7 cellular contexts compared by ENCODE assay signal in the genomic region with DNA sequence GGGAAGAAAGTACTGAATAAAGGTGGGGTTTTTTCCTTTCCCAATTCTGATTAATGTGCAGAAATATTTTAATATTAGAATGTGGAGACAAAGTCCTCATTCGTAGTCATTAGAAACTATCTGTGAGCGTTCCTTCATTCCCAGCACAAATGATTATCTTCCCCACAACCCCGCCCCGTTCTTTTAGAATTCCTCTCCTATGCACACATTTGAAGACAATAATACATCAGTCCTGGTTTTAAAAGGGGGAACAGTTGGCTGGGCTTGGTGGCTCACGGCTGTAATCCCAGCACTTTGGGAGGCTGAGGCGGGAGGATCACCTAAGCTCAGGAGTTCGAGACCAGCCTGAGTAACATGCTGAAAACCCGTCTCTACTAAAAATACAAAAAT. TPM values are rescaled to one million over a fixed set of nuclear protein-coding genes. Genes with fewer than 3 reads are reported as not detected.
A peak's percentile ranks its signal among the peaks of the same experiment; 100 is the strongest.
DNase-seq lines count a peak whose midpoint lies in the region; ATAC-seq, FAIRE-seq and TF ChIP-seq lines count a peak whose summit lies in the region.

No MANE protein-coding gene starts in this region.

- no peaks in the 10 kb centered on the region; the same call in 1 of the 2 replicates for H3K27me3 Mint-ChIP-seq in HFFc6 (ENCODE audit: insufficient read depth)
- H3K27me3 Mint-ChIP-seq in T-helper 17 cell = no peaks in the 10 kb centered on the region
- no peaks in the 10 kb centered on the region for H3K27me3 Mint-ChIP-seq in stimulated activated memory B cell treated with anti-CD40 and anti-IgM and Interleukin-4, amounts not matched to agents 10 μg/mL and 1 μg/mL and 100 μg/mL, for 72 hours

- TF ChIP-seq POLR2A in GM12891 (IDR thresholded peaks at IDR 0.05; ENCODE audit: low read depth, low read length) = no peak

- H3K36me3 Mint-ChIP-seq in HFFc6 (ENCODE audit: low read depth) (peaks cover 8% of the 10 kb centered on the region), T-helper 17 cell (ENCODE audit: low read depth) (peaks cover 2% of the 10 kb centered on the region)
- peaks cover 9% of the 10 kb centered on the region for H3K36me3 Mint-ChIP-seq in stimulated activated memory B cell treated with anti-CD40 and anti-IgM and Interleukin-4, amounts not matched to agents 10 μg/mL and 1 μg/mL and 100 μg/mL, for 72 hours

- intact Hi-C loops in right cardiac atrium (cut with DNase I) = no loop called here

- H3K4me1 ChIP-seq in right cardiac atrium (ENCODE audit: control insufficient read depth, insufficient read depth, low read length) = peaks cover 4% of the 10 kb centered on the region

- peaks cover 24% of the 10 kb centered on the region for H3K4me1 Mint-ChIP-seq in HFFc6 (ENCODE audit: low read depth)
- H3K4me1 Mint-ChIP-seq in T-helper 17 cell = peaks cover 22% of the 10 kb centered on the region
- peaks cover 17% of the 10 kb centered on the region for H3K4me1 Mint-ChIP-seq in stimulated activated memory B cell treated with anti-CD40 and anti-IgM and Interleukin-4, amounts not matched to agents 10 μg/mL and 1 μg/mL and 100 μg/mL, for 72 hours

- no peak for ATAC-seq in T-helper 17 cell
- ATAC-seq in right cardiac atrium = no peak
- ATAC-seq in stimulated activated memory B cell treated with anti-CD40 and anti-IgM and Interleukin-4, amounts not matched to agents 10 μg/mL and 1 μg/mL and 100 μg/mL, for 72 hours = no peak

- DNase-seq in HFFc6 (no peak), T-helper 17 cell (no peak), right cardiac atrium (no peak), SW480 (ENCODE audit: low spot score) (no peak), GM12891 (ENCODE audit: insufficient read length, low spot score) (no peak), NCI-H1105 treated with DMSO at 0.1 percent for 48 hours (lab: John Stamatoyannopoulos, UW) (no peak)

- peak overlapping the region; percentile 95 for H3K27ac ChIP-seq in right cardiac atrium (ENCODE audit: low read length)

- no peaks in the 10 kb centered on the region for H3K9me3 ChIP-seq in T-helper 17 cell (ENCODE audit: control insufficient read depth, low read length, poor library complexity, severe bottlenecking)
- no peaks in the 10 kb centered on the region for H3K9me3 ChIP-seq in right cardiac atrium (ENCODE audit: control insufficient read depth, low read length)

- H3K27me3 ChIP-seq in right cardiac atrium (ENCODE audit: control insufficient read depth, insufficient read depth) = no peaks in the 10 kb centered on the region

- H3K4me3 ChIP-seq in right cardiac atrium (ENCODE audit: low read length) = peak overlapping the region; percentile 60

- peaks cover 3% of the 10 kb centered on the region; the same call in 1 of the 2 replicates for H3K9me3 Mint-ChIP-seq in HFFc6
- H3K9me3 Mint-ChIP-seq in stimulated activated memory B cell treated with anti-CD40 and anti-IgM and Interleukin-4, amounts not matched to agents 10 μg/mL and 1 μg/mL and 100 μg/mL, for 72 hours = no peaks in the 10 kb centered on the region

- H3K4me3 Mint-ChIP-seq in HFFc6 (peak overlapping the region; percentile 98), T-helper 17 cell (peak overlapping the region; percentile 98)
- peak overlapping the region; percentile 99 for H3K4me3 Mint-ChIP-seq in stimulated activated memory B cell treated with anti-CD40 and anti-IgM and Interleukin-4, amounts not matched to agents 10 μg/mL and 1 μg/mL and 100 μg/mL, for 72 hours

- no peak for TF ChIP-seq CTCF in HFFc6 (IDR thresholded peaks at IDR 0.05)

- peak overlapping the region; percentile 96 for H3K27ac Mint-ChIP-seq in HFFc6
- H3K27ac Mint-ChIP-seq in T-helper 17 cell = peak overlapping the region; percentile 97
- H3K27ac Mint-ChIP-seq in stimulated activated memory B cell treated with anti-CD40 and anti-IgM and Interleukin-4, amounts not matched to agents 10 μg/mL and 1 μg/mL and 100 μg/mL, for 72 hours = peak overlapping the region; percentile 98

- 38% methylated on average over 8 of the region's 8 CpGs for WGBS in right cardiac atrium

- FAIRE-seq in GM12891 (lab: Jason Lieb, UNC) = no peak

TF ChIP-seq in GM12891, 5 proteins besides CTCF, POLR2A, EP300 and RAD21:
- TF ChIP-seq PAX5 (IDR thresholded peaks at IDR 0.05; ENCODE audit: insufficient read depth, low read length, severe bottlenecking) (no peak), POLR2AphosphoS5 (IDR thresholded peaks at IDR 0.05; ENCODE audit: low read depth, low read length) (no peak)

RNA-seq across cellular contexts. Expression of gene ALDH9A1, which starts 0.9 kb away (rescaled TPM):
- total RNA-seq in HFFc6 (2021; fragmentation: NEBNext Ultra II Directional; extraction: Animal tissue kit (Norgen Biotek cat#: 25700)) = 10 to 100 TPM; 63.2 to 69.9 (median 66.6) TPM
- total RNA-seq in T-helper 17 cell (10 to 100 TPM; 33.9 to 37.0 TPM), right cardiac atrium (10 to 100 TPM; 42.9 to 49.7 (median 45.7) TPM)
- 34.5 TPM for polyA plus RNA-seq in right cardiac atrium
- polyA plus RNA-seq in GM12891 (2012; ENCODE audit: low read depth, missing spikeins) = 29.9 TPM
